13 cellular contexts compared by ENCODE assay signal in the genomic region with DNA sequence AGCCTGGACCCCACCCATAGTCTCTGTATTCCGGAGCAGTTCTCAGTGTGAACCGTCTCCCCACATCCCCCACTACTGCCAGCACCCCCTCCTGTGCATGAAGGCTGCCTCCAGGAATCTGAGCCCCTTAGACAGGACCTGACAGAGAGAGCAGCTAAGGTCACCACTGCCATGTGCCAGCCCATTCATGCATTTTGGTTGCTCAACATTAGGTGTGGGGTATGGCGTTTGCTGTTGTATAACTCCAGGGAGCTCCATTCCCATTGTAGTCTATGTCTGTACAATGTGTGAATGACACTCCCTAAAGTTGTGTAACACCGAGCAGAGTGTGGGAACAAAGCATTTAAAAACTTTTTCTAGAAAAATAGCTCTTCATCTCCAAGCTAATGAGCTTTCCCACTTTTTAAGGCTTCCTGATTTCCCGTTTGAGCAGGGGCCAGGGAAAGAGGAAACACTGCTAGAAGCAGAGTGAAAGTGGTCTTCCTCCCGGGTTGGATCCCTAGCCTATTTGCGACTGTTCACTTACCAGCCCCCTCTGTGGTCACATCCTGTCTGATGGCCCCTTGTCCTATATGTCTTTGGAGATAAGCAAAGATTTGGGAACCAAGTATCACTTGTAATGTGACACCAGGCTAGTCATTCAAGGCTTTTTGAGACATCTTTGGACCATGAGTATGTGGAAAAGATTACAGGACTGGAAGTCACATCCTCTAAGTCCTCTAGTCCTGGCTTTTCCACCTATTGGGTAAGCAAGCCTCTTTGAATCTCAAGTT. TPM values are rescaled to one million over a fixed set of nuclear protein-coding genes. Genes with fewer than 3 reads are reported as not detected.
DNase-seq lines count a peak whose midpoint lies in the region; TF ChIP-seq lines count a peak whose summit lies in the region.
"Had no signal": no experiment of that assay in that cellular context is flagged by ENCODE, and none has a peak within 500 bp of the region (broad histone marks: within the 10 kb centered on the region; RNA-seq: fewer than 3 reads in every experiment).

No MANE protein-coding gene starts in this region.

- no peaks in the 10 kb centered on the region for H4K20me1 ChIP-seq in OCI-LY3 (ENCODE audit: insufficient read depth, low read length)
- H4K20me1 ChIP-seq: BLaER1 had no signal

- peak overlapping the region; percentile 94; the same call in 1 of the 2 replicates for H3K4me2 ChIP-seq in OCI-LY3 (ENCODE audit: low read length)
- H3K4me2 ChIP-seq: BLaER1 had no signal

- no peak for TF ChIP-seq EP300 in esophagus muscularis mucosa (IDR thresholded peaks at IDR 0.05)

- peaks cover 14% of the 10 kb centered on the region for H3K36me3 Mint-ChIP-seq in activated CD4-positive, alpha-beta memory T cell treated with anti-CD3 and anti-CD28 coated beads for 36 hours
- no peaks in the 10 kb centered on the region for H3K36me3 Mint-ChIP-seq in immature natural killer cell

- H3K4me1 Mint-ChIP-seq in activated CD4-positive, alpha-beta memory T cell treated with anti-CD3 and anti-CD28 coated beads for 36 hours (ENCODE audit: low read depth), result peaks cover 44% of the 10 kb centered on the region
- H3K4me1 Mint-ChIP-seq in immature natural killer cell, result peaks cover 2 to 7% of the 10 kb centered on the region in 2 donors

- H3K27ac Mint-ChIP-seq in activated CD4-positive, alpha-beta memory T cell treated with anti-CD3 and anti-CD28 coated beads for 36 hours, result no peak overlapping the region
- H3K27ac Mint-ChIP-seq in immature natural killer cell, result no peak overlapping the region
- H3K27ac Mint-ChIP-seq: T-helper 1 cell treated with Interleukin-12 subunit alpha and Interleukin-12 subunit beta and Interleukin-4 antibody, amounts not matched to agents 30 μg/mL and 1 μg/mL, for 36 hours had no signal

- no peak overlapping the region for H3K4me3 Mint-ChIP-seq in activated CD4-positive, alpha-beta memory T cell treated with anti-CD3 and anti-CD28 coated beads for 36 hours
- H3K4me3 Mint-ChIP-seq in immature natural killer cell, result no peak overlapping the region
- H3K4me3 Mint-ChIP-seq: T-helper 1 cell treated with Interleukin-12 subunit alpha and Interleukin-12 subunit beta and Interleukin-4 antibody, amounts not matched to agents 30 μg/mL and 1 μg/mL, for 36 hours had no signal

- no peak overlapping the region for H2AFZ ChIP-seq in OCI-LY3 (ENCODE audit: low read depth, low read length)
- H2AFZ ChIP-seq: parathyroid adenoma had no signal

- H3K27ac ChIP-seq in OCI-LY3 (ENCODE audit: low read length), result no peak overlapping the region
- peak overlapping the region in 2 of 4 donors; percentile 98 to 99 for H3K27ac ChIP-seq in esophagus muscularis mucosa (replicated peaks in 1 of 4)
- H3K27ac ChIP-seq in muscle layer of colon (ENCODE audit: low read depth, low read length), result peak overlapping the region; percentile 88
- H3K27ac ChIP-seq: BLaER1, parathyroid adenoma had no signal

- H3K4me1 ChIP-seq in OCI-LY3 (ENCODE audit: low read length) (peaks cover 60% of the 10 kb centered on the region), esophagus muscularis mucosa (peaks cover 59 to 81% (median 70%) of the 10 kb centered on the region in 4 donors), muscle layer of colon (ENCODE audit: insufficient read depth, low read length) (peaks cover 56% of the 10 kb centered on the region)
- H3K4me1 ChIP-seq: parathyroid adenoma had no signal

- peaks cover 26% of the 10 kb centered on the region for H3K36me3 ChIP-seq in OCI-LY3 (replicated peaks; ENCODE audit: low read depth, low read length)
- peaks cover 6 to 25% (median 19%) of the 10 kb centered on the region in 4 donors for H3K36me3 ChIP-seq in esophagus muscularis mucosa
- peaks cover 30% of the 10 kb centered on the region for H3K36me3 ChIP-seq in muscle layer of colon (ENCODE audit: insufficient read depth, low read length)

- no peaks in the 10 kb centered on the region for H3K27me3 Mint-ChIP-seq in activated CD4-positive, alpha-beta memory T cell treated with anti-CD3 and anti-CD28 coated beads for 36 hours
- peaks cover 0 to 1% (median 0%) of the 10 kb centered on the region in 3 donors for H3K27me3 Mint-ChIP-seq in immature natural killer cell (ENCODE audit: low read depth in 3 of 3)

- intact Hi-C loops in esophagus muscularis mucosa (cut with DNase I), result no loop called here
- intact Hi-C loops in activated CD4-positive, alpha-beta memory T cell treated with anti-CD3 and anti-CD28 coated beads for 36 hours (cut with micrococcal nuclease), result no loop called here

- CTCF ChIA-PET in activated CD4-positive, alpha-beta memory T cell treated with anti-CD3 and anti-CD28 coated beads for 36 hours (lab: Charles Lee), result interaction anchor here (1.1 to 4.3 kb wide), 6 partner anchors 11 to 96 kb away, joined by 3 to 30 read pairs (median 10); no protein-coding TSS in a partner anchor

- H3K79me2 ChIP-seq in OCI-LY3 (ENCODE audit: low read length), result peaks cover 12% of the 10 kb centered on the region
- H3K79me2 ChIP-seq: parathyroid adenoma had no signal

- no peaks in the 10 kb centered on the region for H3K9me3 Mint-ChIP-seq in activated CD4-positive, alpha-beta memory T cell treated with anti-CD3 and anti-CD28 coated beads for 36 hours
- no peaks in the 10 kb centered on the region for H3K9me3 Mint-ChIP-seq in immature natural killer cell
- H3K9me3 Mint-ChIP-seq: T-helper 1 cell treated with Interleukin-12 subunit alpha and Interleukin-12 subunit beta and Interleukin-4 antibody, amounts not matched to agents 30 μg/mL and 1 μg/mL, for 36 hours had no signal

- 37% methylated on average over 5 of the region's 7 CpGs for WGBS in esophagus muscularis mucosa

- POLR2A ChIA-PET in activated CD4-positive, alpha-beta memory T cell treated with anti-CD3 and anti-CD28 coated beads for 36 hours (lab: Charles Lee), result no interaction called here

- H3K9me3 ChIP-seq in OCI-LY3 (ENCODE audit: insufficient read depth, low read length), result no peaks in the 10 kb centered on the region
- H3K9me3 ChIP-seq in esophagus muscularis mucosa, result no peaks in the 10 kb centered on the region
- H3K9me3 ChIP-seq in muscle layer of colon (ENCODE audit: low read length), result no peaks in the 10 kb centered on the region
- H3K9me3 ChIP-seq: BLaER1 had no signal

- H3K4me3 ChIP-seq in OCI-LY3 (ENCODE audit: low read length), result no peak overlapping the region
- H3K4me3 ChIP-seq in esophagus muscularis mucosa, result no peak overlapping the region
- no peak overlapping the region for H3K4me3 ChIP-seq in muscle layer of colon (ENCODE audit: low read depth in 1 of 2, low read length in 2 of 2)
- H3K4me3 ChIP-seq: BLaER1 had no signal

- H3K9ac ChIP-seq in OCI-LY3 (ENCODE audit: low read length) (no peak overlapping the region), muscle layer of colon (ENCODE audit: low read length) (peak overlapping the region; percentile 67)
- H3K9ac ChIP-seq: BLaER1, parathyroid adenoma had no signal

- DNase-seq in AG08396 (ENCODE audit: low spot score), result peak; percentile 14
- DNase-seq in esophagus muscularis mucosa (ENCODE audit: extremely low spot score), result peak; percentile 87
- no peak for DNase-seq in activated CD4-positive, alpha-beta memory T cell treated with anti-CD3 and anti-CD28 coated beads for 36 hours
- DNase-seq in immature natural killer cell, result no peak
- DNase-seq in occipital lobe (lab: John Stamatoyannopoulos, UW), result no peak
- DNase-seq in dedifferentiated amniotic fluid mesenchymal stem cell (ENCODE audit: extremely low spot score), result no peak
- DNase-seq: foreskin melanocyte had no signal

- no peak for TF ChIP-seq POLR2A in esophagus muscularis mucosa (IDR thresholded peaks at IDR 0.05; ENCODE audit: low read depth)

- TF ChIP-seq CTCF in OCI-LY3 (IDR thresholded peaks at IDR 0.05; ENCODE audit: low read depth, low read length) (no peak), esophagus muscularis mucosa (IDR thresholded peaks at IDR 0.05) (no peak)

- H3K27me3 ChIP-seq in OCI-LY3 (ENCODE audit: low read depth, low read length) (no peaks in the 10 kb centered on the region), esophagus muscularis mucosa (no peaks in the 10 kb centered on the region), muscle layer of colon (ENCODE audit: control insufficient read depth in 1 of 2, insufficient read depth in 2 of 2, low read length in 2 of 2) (no peaks in the 10 kb centered on the region)
- H3K27me3 ChIP-seq: BLaER1 had no signal

RNA-seq across cellular contexts. Expression of a gene that starts 5.9 kb away (rescaled TPM):
- 100 to 1,000 TPM in 1 of 4 donors, 10 to 100 TPM in 3; 83.5 to 124 (median 93.8) TPM for total RNA-seq in esophagus muscularis mucosa
- 10 to 100 TPM; 11.5 to 12.0 TPM for total RNA-seq in activated CD4-positive, alpha-beta memory T cell treated with anti-CD3 and anti-CD28 coated beads for 36 hours
- 1 to 10 TPM; 1.0 to 1.7 (median 1.4) TPM for polyA plus RNA-seq in immature natural killer cell
- total RNA-seq in occipital lobe, result 47.9 TPM

RNA-seq across cellular contexts. Expression of a gene that starts 37.4 kb away (rescaled TPM):
- under 1 TPM; under 0.01 to 0.99 (median 0.76) TPM for total RNA-seq in esophagus muscularis mucosa
- total RNA-seq in activated CD4-positive, alpha-beta memory T cell treated with anti-CD3 and anti-CD28 coated beads for 36 hours, result under 1 TPM in 1 of 2 experiments, not detected in 1; 0.12 TPM
- polyA plus RNA-seq in immature natural killer cell, result not detected
- total RNA-seq in occipital lobe, result 25.6 TPM
- total RNA-seq: NCI-H460 had no signal

Comparison
In these comparisons a context has a peak if more than half of its experiments do, and no peak if none do; other contexts are left out.
1. DNase-seq: peak in AG08396 (single experiment) and esophagus muscularis mucosa (single experiment); none in activated CD4-positive, alpha-beta memory T cell treated with anti-CD3 and anti-CD28 coated beads for 36 hours (single experiment), immature natural killer cell (0 of 3), occipital lobe (single experiment) and dedifferentiated amniotic fluid mesenchymal stem cell (single experiment).
2. RNA of a gene that starts 37.4 kb away (total RNA-seq): 25.6 TPM in occipital lobe (single experiment); under 0.01 to 0.99 TPM in esophagus muscularis mucosa and 0.12 TPM in activated CD4-positive, alpha-beta memory T cell treated with anti-CD3 and anti-CD28 coated beads for 36 hours; every median in the first group is over 10 times any median in the second.